15 cellular contexts compared by ENCODE assay signal in genomic region chr15:60790641-60791040, GRCh38.
"Had no signal": no experiment of that assay in that cellular context is flagged by ENCODE, and none has a peak within 500 bp of the region (broad histone marks: within the 10 kb centered on the region; RNA-seq: fewer than 3 reads in every experiment).

No MANE protein-coding gene starts in this region.

- H2AFZ ChIP-seq: hepatocyte had no signal

- H3K4me3 ChIP-seq: hepatocyte, left ventricle myocardium inferior, upper lobe of right lung had no signal

- DNase-seq: activated CD4-positive, CD25-positive, alpha-beta regulatory T cell treated with anti-CD3 and anti-CD28 coated beads, Interleukin-2, amount 50 U/mL, for 72 hours; activated naive CD8-positive, alpha-beta T cell treated with anti-CD3 and anti-CD28 coated beads for 36 hours; activated T-cell treated with anti-CD3 and anti-CD28 coated beads, Interleukin-2, amount 50 U/mL, for 1 hour; amniotic stem cell; effector CD4-positive, alpha-beta T cell; glutamatergic neuron; left ventricle myocardium inferior; midbrain; natural killer cell; small intestine; stimulated activated naive CD4-positive, alpha-beta T cell; upper lobe of right lung had no signal

- H3K36me3 ChIP-seq: left ventricle myocardium inferior, upper lobe of right lung had no signal

- H3K4me2 ChIP-seq: hepatocyte had no signal

- H3K79me2 ChIP-seq: hepatocyte had no signal

- H3K27ac ChIP-seq: hepatocyte, left ventricle myocardium inferior, upper lobe of right lung, VCaP had no signal

- ATAC-seq: natural killer cell, sciatic nerve, upper lobe of right lung had no signal

- H3K4me1 ChIP-seq: left ventricle myocardium inferior, upper lobe of right lung had no signal

- H3K9me3 ChIP-seq: upper lobe of right lung had no signal

- H3K27me3 ChIP-seq: upper lobe of right lung had no signal
